Comparison of ENCODE assay signal across 8 cellular contexts in genomic region chr17:63838586-63839184, GRCh38. TPM values are rescaled to one million over a fixed set of nuclear protein-coding genes. Genes with fewer than 3 reads are reported as not detected.
DNase-seq lines count a peak whose midpoint lies in the region; ATAC-seq and TF ChIP-seq lines count a peak whose summit lies in the region.
"Had no signal": no experiment of that assay in that cellular context is flagged by ENCODE, and none has a peak within 500 bp of the region (broad histone marks: within the 10 kb centered on the region; RNA-seq: fewer than 3 reads in every experiment).

No MANE protein-coding gene starts in this region.

- H3K27ac ChIP-seq in RWPE2 (ENCODE audit: poor library complexity, severe bottlenecking) = peak overlapping the region; percentile 69

- H3K4me1 ChIP-seq in RWPE2 (ENCODE audit: insufficient read depth, poor library complexity, severe bottlenecking) = peaks cover 30% of the 10 kb centered on the region

- H3K36me3 ChIP-seq in H7 (replicated peaks; ENCODE audit: control insufficient read depth, insufficient read depth, low read length) (peaks cover 12% of the 10 kb centered on the region), RWPE2 (ENCODE audit: low read depth) (peaks cover 32% of the 10 kb centered on the region)

- H3K9me3 ChIP-seq in RWPE2 (ENCODE audit: severe bottlenecking) = no peaks in the 10 kb centered on the region

- H3K27me3 ChIP-seq in H7 (ENCODE audit: control insufficient read depth, insufficient read depth, low read length) = no peaks in the 10 kb centered on the region
- H3K27me3 ChIP-seq in RWPE2 (ENCODE audit: insufficient read depth, poor library complexity, severe bottlenecking) = no peaks in the 10 kb centered on the region

- in situ Hi-C loops in GM13977 (cut with MboI; ENCODE audit: low pct_unique_long_range_greater_than_20kb, low sequenced_read_pairs, unreplicated experiment) = loop anchor here (25.0 kb wide), 1 partner anchor 401 kb away; the partner anchor contains the start of gene CYB561

- peak; percentile 57 for DNase-seq in H7
- DNase-seq in RWPE2 (ENCODE audit: low spot score) = peak; percentile 82
- DNase-seq in fibroblast of mammary gland (ENCODE audit: low read depth) = peak; percentile 95
- peak; percentile 80 for DNase-seq in occipital lobe (lab: John Stamatoyannopoulos, UW)
- DNase-seq in GDM1 (lab: John Stamatoyannopoulos, UW) = no peak
- no peak for DNase-seq in GM13977 (ENCODE audit: low spot score)

- ATAC-seq in RWPE2 (ENCODE audit: low read depth) (peak; percentile 11; the same call in 1 of the 3 replicates), GM21528 (IDR thresholded peaks at IDR 0.05; ENCODE audit: low FRiP score, unreplicated experiment) (no peak)

- TF ChIP-seq CTCF in RWPE2 (IDR thresholded peaks at IDR 0.05; ENCODE audit: poor library complexity, severe bottlenecking) (no peak), fibroblast of mammary gland (conservative IDR thresholded peaks at IDR 0.05; ENCODE audit: control insufficient read depth, insufficient read depth, low read depth, low read length) (no peak), GM13977 (IDR thresholded peaks at IDR 0.05; ENCODE audit: extremely low read depth, insufficient read depth, missing control alignments) (no peak)

- no peak overlapping the region for H3K4me3 ChIP-seq in H7 (ENCODE audit: insufficient read depth, low read depth, low read length)
- no peak overlapping the region for H3K4me3 ChIP-seq in RWPE2 (ENCODE audit: severe bottlenecking)
- peak overlapping the region; percentile 10 for H3K4me3 ChIP-seq in fibroblast of mammary gland (ENCODE audit: control insufficient read depth, low read depth, low read length)

RNA-seq across cellular contexts. Expression of gene SMARCD2, which starts 3.8 kb away (rescaled TPM):
- 141 and 144 TPM in 2 replicates for total RNA-seq in H7 (2014; rRNA removed; shearing (Covaris generic))
- 13.1 TPM for total RNA-seq in occipital lobe

RNA-seq across cellular contexts. Expression of gene FTSJ3, which starts 11.2 kb away (rescaled TPM):
- total RNA-seq in H7 (2014; rRNA removed; shearing (Covaris generic)) = 30.0 and 54.1 TPM in 2 replicates
- total RNA-seq in occipital lobe = 40.4 TPM

RNA-seq across cellular contexts. Expression of gene PSMC5, which starts 11.5 kb away (rescaled TPM):
- total RNA-seq in H7 (2014; rRNA removed; shearing (Covaris generic)) = 29.9 and 34.9 TPM in 2 replicates
- 38.8 TPM for total RNA-seq in occipital lobe

RNA-seq across cellular contexts. Expression of gene CSH2, which starts 34.8 kb away (rescaled TPM):
- not detected in 2 replicates for total RNA-seq in H7 (2014; rRNA removed; shearing (Covaris generic))
- not detected for total RNA-seq in occipital lobe
- total RNA-seq: activated CD8-positive, alpha-beta memory T cell treated with anti-CD3 and anti-CD28 coated beads for 36 hours had no signal

RNA-seq across cellular contexts. Expression of gene GH2, which starts 43.1 kb away (rescaled TPM):
- not detected in 2 replicates for total RNA-seq in H7 (2014; rRNA removed; shearing (Covaris generic))
- not detected for total RNA-seq in occipital lobe
- total RNA-seq: activated CD8-positive, alpha-beta memory T cell treated with anti-CD3 and anti-CD28 coated beads for 36 hours had no signal

Comparison
In these comparisons a context has a peak if more than half of its experiments do, and no peak if none do; other contexts are left out.
1. DNase-seq: peak in H7 (single experiment), RWPE2 (single experiment), fibroblast of mammary gland (single experiment) and occipital lobe (single experiment); none in GDM1 (single experiment) and GM13977 (single experiment).
2. RNA of gene SMARCD2, which starts 3.8 kb away (total RNA-seq): 141 to 144 TPM in H7; 13.1 TPM in occipital lobe (single experiment); every median in the first group is over 10 times any median in the second.